ENCODE assay signal across 10 cellular contexts in the genomic region with DNA sequence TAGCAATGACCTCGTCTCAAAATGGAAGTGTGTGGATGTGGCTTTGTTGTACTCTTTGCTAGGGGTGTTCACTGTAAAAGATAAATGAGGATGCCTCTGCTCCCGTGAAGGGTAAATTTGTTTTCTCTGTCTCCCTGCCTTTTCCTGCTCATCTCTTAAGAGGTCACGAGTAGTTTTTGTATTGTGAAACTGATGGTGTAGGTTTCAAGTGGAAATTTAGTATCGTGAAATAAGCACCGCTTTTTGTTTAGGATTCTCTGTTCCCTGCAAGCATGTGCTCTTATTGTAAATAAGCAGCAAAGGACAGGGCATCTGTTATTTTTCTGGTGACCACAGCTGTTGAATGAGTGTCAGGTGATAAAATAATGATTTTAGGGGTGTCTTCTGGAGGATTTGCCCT.
DNase-seq lines count a peak whose midpoint lies in the region; ATAC-seq and TF ChIP-seq lines count a peak whose summit lies in the region.
"Had no signal": no experiment of that assay in that cellular context is flagged by ENCODE, and none has a peak within 500 bp of the region (broad histone marks: within the 10 kb centered on the region; RNA-seq: fewer than 3 reads in every experiment).

No MANE protein-coding gene starts in this region.

- POLR2A ChIA-PET in AG04450 (lab: Yijun Ruan, JAX): no interaction called here

- no peak overlapping the region for H2AFZ ChIP-seq in mesenchymal stem cell (ENCODE audit: low read depth, low read length)

- H3K79me1 ChIP-seq in mesenchymal stem cell (replicated peaks; ENCODE audit: low read length, poor library complexity, severe bottlenecking): no peaks in the 10 kb centered on the region

- no peak overlapping the region for H3K14ac ChIP-seq in mesenchymal stem cell (ENCODE audit: low read length in 2 of 2)

- peak overlapping the region in 1 of 2 experiments; percentile 11 for H2BK12ac ChIP-seq in mesenchymal stem cell (ENCODE audit: low read length in 2 of 2)

- peak overlapping the region; percentile 54 to 61 for H3K18ac ChIP-seq in mesenchymal stem cell (ENCODE audit: low read depth in 1 of 2, low read length in 2 of 2)

- peak overlapping the region; percentile 72 for H3K9ac ChIP-seq in mesenchymal stem cell (ENCODE audit: low read length)

- H3K4me2 ChIP-seq in mesenchymal stem cell (ENCODE audit: low read length, poor library complexity, severe bottlenecking): no peak overlapping the region

- TF ChIP-seq CTCF in AG04450 (IDR thresholded peaks at IDR 0.05; ENCODE audit: low read depth, low read length) (no peak), lower leg skin (IDR thresholded peaks at IDR 0.05) (no peak)

- TF ChIP-seq POLR2A in lower leg skin (IDR thresholded peaks at IDR 0.05): no peak

- no peak overlapping the region for H4K8ac ChIP-seq in mesenchymal stem cell (ENCODE audit: low read length)

- DNase-seq in AG04450 (ENCODE audit: low read depth, low spot score) (no peak), NCI-H2196 (lab: John Stamatoyannopoulos, UW; ENCODE audit: unreplicated experiment) (peak; percentile 38), brain pericyte (ENCODE audit: low read depth, low spot score) (peak; percentile 5), mesenchymal stem cell (peak; percentile 48), lower leg skin (ENCODE audit: low spot score in 2 of 2) (no peak)
- DNase-seq in stimulated activated CD8-positive, alpha-beta memory T cell treated with anti-CD3 and anti-CD28 coated beads, Interleukin-4, amount 100 ng/mL, for 48 hours: no peak
- DNase-seq: GDM1 had no signal

- H2BK5ac ChIP-seq in mesenchymal stem cell (ENCODE audit: low read depth, low read length, poor library complexity, severe bottlenecking): no peak overlapping the region

- H3K4me3 ChIP-seq in AG04450 (ENCODE audit: low read depth, low read length): no peak overlapping the region
- H3K4me3 ChIP-seq in mesenchymal stem cell (ENCODE audit: insufficient read depth in 1 of 2, low read depth in 1 of 2, low read length in 2 of 2): peak overlapping the region in 1 of 2 experiments; percentile 40
- H3K4me3 ChIP-seq in lower leg skin (ENCODE audit: low read depth, poor library complexity, severe bottlenecking): no peak overlapping the region
- H3K4me3 ChIP-seq: smooth muscle cell had no signal

- H3K9me3 ChIP-seq in AG04450 (ENCODE audit: control insufficient read depth, insufficient read depth, low read length): no peaks in the 10 kb centered on the region
- no peaks in the 10 kb centered on the region for H3K9me3 ChIP-seq in mesenchymal stem cell (ENCODE audit: control insufficient read depth, low read length)

- no peak overlapping the region for H4K91ac ChIP-seq in mesenchymal stem cell (ENCODE audit: low read length)

- H3K4ac ChIP-seq in mesenchymal stem cell (ENCODE audit: low read depth in 1 of 2, low read length in 2 of 2): peak overlapping the region in 1 of 2 experiments; percentile 58

- no peak overlapping the region for H3K23ac ChIP-seq in mesenchymal stem cell (ENCODE audit: low read length in 2 of 2)

- peak overlapping the region; percentile 70 for H3K27ac ChIP-seq in AG04450 (ENCODE audit: low read depth, low read length)
- peak overlapping the region; percentile 62 for H3K27ac ChIP-seq in mesenchymal stem cell (ENCODE audit: low read length, poor library complexity, severe bottlenecking)

- H2BK15ac ChIP-seq in mesenchymal stem cell (ENCODE audit: low read depth, poor library complexity, severe bottlenecking): no peak overlapping the region

- no peak overlapping the region for H2BK120ac ChIP-seq in mesenchymal stem cell (ENCODE audit: low read depth, low read length)

- peaks cover 0 to 3% of the 10 kb centered on the region in 2 experiments for H3K36me3 ChIP-seq in mesenchymal stem cell (ENCODE audit: control insufficient read depth in 1 of 2, insufficient read depth in 2 of 2, low read depth in 1 of 2, low read length in 2 of 2)

- intact Hi-C loops in lower leg skin (cut with DNase I; ENCODE audit: low total_unique reads): no loop called here

- H2AK5ac ChIP-seq in mesenchymal stem cell (ENCODE audit: low read length, severe bottlenecking): no peak overlapping the region

- H3K27me3 ChIP-seq in AG04450 (ENCODE audit: control insufficient read depth, insufficient read depth, low read length): no peaks in the 10 kb centered on the region
- peaks cover 0 to 10% of the 10 kb centered on the region in 2 experiments for H3K27me3 ChIP-seq in mesenchymal stem cell (ENCODE audit: control insufficient read depth in 1 of 2, insufficient read depth in 1 of 2, low read length in 2 of 2)

- CTCF ChIA-PET in AG04450 (lab: Charles Lee): interaction anchor here (0.6 to 4.1 kb wide), 6 partner anchors 47 to 611 kb away, joined by 3 to 35 read pairs (median 6); no protein-coding TSS in a partner anchor

- 31% methylated on average over 4 of the region's 5 CpGs for WGBS in mesenchymal stem cell
- 69 to 76% methylated on average over 5 of the region's 5 CpGs for whole genome bisulfite sequencing in lower leg skin, 2 donors

- ATAC-seq in HG02885 (IDR thresholded peaks at IDR 0.05; ENCODE audit: poor library complexity, unreplicated experiment): no peak
- no peak for ATAC-seq in activated CD4-positive, CD25-positive, alpha-beta regulatory T cell treated with anti-CD3 and anti-CD28 coated beads, Interleukin-2, amount 50 U/mL, for 24 hours

- H3K4me1 ChIP-seq in mesenchymal stem cell (ENCODE audit: control insufficient read depth, insufficient read depth, low read depth, low read length): peaks cover 4% of the 10 kb centered on the region

Comparison
In these comparisons a context has a peak if more than half of its experiments do, and no peak if none do; other contexts are left out.
1. DNase-seq: peak in NCI-H2196 (single experiment), brain pericyte (single experiment) and mesenchymal stem cell (single experiment); none in AG04450 (single experiment), lower leg skin (0 of 2) and stimulated activated CD8-positive, alpha-beta memory T cell treated with anti-CD3 and anti-CD28 coated beads, Interleukin-4, amount 100 ng/mL, for 48 hours (single experiment).